Comparison of ENCODE assay signal across 8 cellular contexts in genomic region chr9:135499326-135500070, GRCh38. TPM values are rescaled to one million over a fixed set of nuclear protein-coding genes. Genes with fewer than 3 reads are reported as not detected.
DNase-seq lines count a peak whose midpoint lies in the region; ATAC-seq and TF ChIP-seq lines count a peak whose summit lies in the region.

No MANE protein-coding gene starts in this region.

- H3K18ac ChIP-seq in neuronal stem cell (ENCODE audit: low read length), result peak overlapping the region; percentile 94

- H2BK120ac ChIP-seq in neuronal stem cell (ENCODE audit: low read depth, low read length), result no peak overlapping the region

- H3K9ac ChIP-seq in BLaER1, result peak overlapping the region; percentile 97
- peak overlapping the region; percentile 79 for H3K9ac ChIP-seq in neuronal stem cell (ENCODE audit: low read depth, low read length, poor library complexity)

- no peak for TF ChIP-seq EP300 in gastroesophageal sphincter (IDR thresholded peaks at IDR 0.05)
- no peak for TF ChIP-seq EP300 in stomach (IDR thresholded peaks at IDR 0.05)

- intact Hi-C loops in stomach (cut with DNase I; ENCODE audit: low total_unique reads), result no loop called here

- H3K9me3 ChIP-seq in BLaER1 (no peaks in the 10 kb centered on the region), gastroesophageal sphincter (no peaks in the 10 kb centered on the region), neuronal stem cell (replicated peaks in 1 of 2; ENCODE audit: control insufficient read depth in 2 of 2, insufficient read depth in 1 of 2, low read depth in 1 of 2, low read length in 2 of 2) (no peaks in the 10 kb centered on the region), stomach (no peaks in the 10 kb centered on the region)

- H4K8ac ChIP-seq in neuronal stem cell (ENCODE audit: low read depth, low read length), result no peak overlapping the region

- peak overlapping the region; percentile 78 for H2BK5ac ChIP-seq in neuronal stem cell (ENCODE audit: low read length)

- peak; percentile 46 for ATAC-seq in GM21526 (IDR thresholded peaks at IDR 0.05; ENCODE audit: low FRiP score, unreplicated experiment)
- ATAC-seq in gastroesophageal sphincter, result peak; percentile 86

- H3K79me1 ChIP-seq in neuronal stem cell (ENCODE audit: low read depth, low read length), result peaks cover 12% of the 10 kb centered on the region

- no peak overlapping the region for H2BK15ac ChIP-seq in neuronal stem cell (ENCODE audit: low read length)

- TF ChIP-seq POLR2A in gastroesophageal sphincter (IDR thresholded peaks at IDR 0.05), result no peak
- TF ChIP-seq POLR2A in stomach (IDR thresholded peaks at IDR 0.05), result no peak

- 0% methylated on average over 5 to 9 of the region's 58 CpGs for WGBS in gastroesophageal sphincter (ENCODE audit: low coverage in 1 of 2), 2 donors
- no CpG with 5 or more reads among the region's 58 CpGs for WGBS in neuronal stem cell (ENCODE audit: extremely low coverage in 2 of 2, insufficient read length in 2 of 2, insufficient replicate concordance in 1 of 2), 2 donors
- 0 to 1% (median 0%) methylated on average over 26 to 58 of the region's 58 CpGs for WGBS in stomach, 5 donors

- H3K4me3 ChIP-seq in BLaER1 (peak overlapping the region; percentile 98), gastroesophageal sphincter (peak overlapping the region; percentile 71 to 98), neuronal stem cell (ENCODE audit: low read length in 2 of 2) (peak overlapping the region; percentile 81 to 84), stomach (peak overlapping the region; percentile 93 to 99 (median 98))

- H3K14ac ChIP-seq in neuronal stem cell (ENCODE audit: low read length), result no peak overlapping the region

- H3K27me3 ChIP-seq in BLaER1 (no peaks in the 10 kb centered on the region), gastroesophageal sphincter (no peaks in the 10 kb centered on the region), neuronal stem cell (ENCODE audit: control insufficient read depth in 3 of 3, insufficient read depth in 3 of 3, low read depth in 1 of 3, low read length in 3 of 3) (no peaks in the 10 kb centered on the region), stomach (no peaks in the 10 kb centered on the region)

- in situ Hi-C loops in SK-MEL-5 (cut with HindIII; ENCODE audit: low pct_unique_long_range_greater_than_20kb, low sequenced_read_pairs), result no loop called here

- peak overlapping the region; percentile 37 for H3K23ac ChIP-seq in neuronal stem cell (ENCODE audit: low read depth, low read length, poor library complexity)

- no peak overlapping the region for H2BK12ac ChIP-seq in neuronal stem cell (ENCODE audit: low read length)

- no peak overlapping the region for H2AK5ac ChIP-seq in neuronal stem cell (ENCODE audit: low read depth, low read length)

- H3K36me3 ChIP-seq in BLaER1 (peaks cover 30% of the 10 kb centered on the region), gastroesophageal sphincter (peaks cover 0 to 30% of the 10 kb centered on the region in 2 donors), neuronal stem cell (replicated peaks in 1 of 2; ENCODE audit: control insufficient read depth in 2 of 2, insufficient read depth in 2 of 2, low read length in 2 of 2) (peaks cover 29 to 40% of the 10 kb centered on the region in 2 donors), stomach (peaks cover 20 to 29% (median 26%) of the 10 kb centered on the region in 4 donors)

- H3K4ac ChIP-seq in neuronal stem cell (ENCODE audit: low read length), result no peak overlapping the region

- peak; percentile 88 for DNase-seq in M059J (ENCODE audit: low read depth)
- DNase-seq in SK-MEL-5 (ENCODE audit: low read depth, low spot score), result peak; percentile 87
- DNase-seq in activated naive CD4-positive, alpha-beta T cell treated with Interleukin-2 at 50 U/mL for 16 hours, result peak; percentile 91
- DNase-seq in neuronal stem cell (ENCODE audit: low spot score), result peak; percentile 87
- DNase-seq in stomach, result peak; percentile 96

- H4K91ac ChIP-seq in neuronal stem cell (ENCODE audit: low read depth, low read length, poor library complexity), result no peak overlapping the region

- H3K4me2 ChIP-seq in BLaER1, result peak overlapping the region; percentile 100
- H3K4me2 ChIP-seq in neuronal stem cell (ENCODE audit: insufficient read depth, low read length, poor library complexity, severe bottlenecking), result peak overlapping the region; percentile 92

- H4K20me1 ChIP-seq in BLaER1, result peaks cover 38% of the 10 kb centered on the region

- no peak for TF ChIP-seq CTCF in gastroesophageal sphincter (IDR thresholded peaks at IDR 0.05)
- no peak for TF ChIP-seq CTCF in stomach (IDR thresholded peaks at IDR 0.05)

- H3K4me1 ChIP-seq in BLaER1 (peaks cover 20% of the 10 kb centered on the region), gastroesophageal sphincter (peaks cover 2 to 35% (median 15%) of the 10 kb centered on the region in 3 donors), neuronal stem cell (ENCODE audit: control insufficient read depth in 2 of 2, insufficient read depth in 1 of 2, low read depth in 1 of 2, low read length in 2 of 2) (peaks cover 5 to 9% of the 10 kb centered on the region in 2 donors), stomach (peaks cover 19 to 42% (median 35%) of the 10 kb centered on the region in 4 donors)

- peak overlapping the region; percentile 98 for H2AFZ ChIP-seq in neuronal stem cell (ENCODE audit: low read length)

- H3K27ac ChIP-seq in BLaER1, result peak overlapping the region; percentile 95; the same call in 1 of the 2 replicates
- H3K27ac ChIP-seq in gastroesophageal sphincter, result peak overlapping the region in 3 of 4 donors; percentile 83 to 88 (median 86)
- no peak overlapping the region for H3K27ac ChIP-seq in neuronal stem cell (replicated peaks; ENCODE audit: low read length)
- H3K27ac ChIP-seq in stomach, result peak overlapping the region; percentile 83 to 91 (median 85)

RNA-seq across cellular contexts. Expression of gene MRPS2, which starts 1.0 kb away (rescaled TPM):
- total RNA-seq in M059J (2014; rRNA removed; shearing (Covaris generic)), result 34.2 and 36.9 TPM in 2 replicates
- total RNA-seq in SK-MEL-5 (2014; rRNA removed; shearing (Covaris generic)), result 64.6 and 75.3 TPM in 2 replicates
- 117 and 156 TPM in 2 replicates for polyA plus RNA-seq in SK-MEL-5 (2015; cell fraction: cytosol; rRNA removed)
- 84.8 and 87.7 TPM in 2 replicates for polyA plus RNA-seq in SK-MEL-5 (2015; cell fraction: nucleus; rRNA removed)
- total RNA-seq in gastroesophageal sphincter (10 to 100 TPM; 21.4 to 37.6 (median 25.6) TPM), stomach (10 to 100 TPM in 3 of 5 donors, 1 to 10 TPM in 2; 1.8 to 46.3 (median 36.2) TPM)
- 88.3 TPM for polyA plus RNA-seq in neuronal stem cell (2013, experiment 1 of 2)
- polyA plus RNA-seq in neuronal stem cell (2013, experiment 2 of 2), result 78.9 TPM
- polyA plus RNA-seq in stomach, result 10 to 100 TPM; 35.7 to 54.7 (median 44.0) TPM

RNA-seq across cellular contexts. Expression of gene PPP1R26, which starts 19.9 kb away (rescaled TPM):
- 9.6 and 17.1 TPM in 2 replicates for total RNA-seq in M059J (2014; rRNA removed; shearing (Covaris generic))
- 22.5 and 24.4 TPM in 2 replicates for total RNA-seq in SK-MEL-5 (2014; rRNA removed; shearing (Covaris generic))
- 18.1 and 28.3 TPM in 2 replicates for polyA plus RNA-seq in SK-MEL-5 (2015; cell fraction: cytosol; rRNA removed)
- polyA plus RNA-seq in SK-MEL-5 (2015; cell fraction: nucleus; rRNA removed), result 35.4 and 37.2 TPM in 2 replicates
- 10 to 100 TPM; 10.9 to 25.0 (median 14.4) TPM for total RNA-seq in gastroesophageal sphincter
- 20.7 TPM for polyA plus RNA-seq in neuronal stem cell (2013, experiment 1 of 2)
- polyA plus RNA-seq in neuronal stem cell (2013, experiment 2 of 2), result 20.4 TPM
- total RNA-seq in stomach, result 10 to 100 TPM; 11.6 to 22.8 (median 15.4) TPM
- polyA plus RNA-seq in stomach, result 1 to 10 TPM; 5.3 to 7.4 (median 6.8) TPM

RNA-seq across cellular contexts. Expression of gene LCN1, which starts 21.7 kb away (rescaled TPM):
- not detected in 2 replicates for total RNA-seq in M059J (2014; rRNA removed; shearing (Covaris generic))
- not detected in 2 replicates for total RNA-seq in SK-MEL-5 (2014; rRNA removed; shearing (Covaris generic))
- not detected in 2 replicates for polyA plus RNA-seq in SK-MEL-5 (2015; cell fraction: cytosol; rRNA removed)
- not detected in 2 replicates for polyA plus RNA-seq in SK-MEL-5 (2015; cell fraction: nucleus; rRNA removed)
- total RNA-seq in gastroesophageal sphincter (not detected), stomach (not detected)
- polyA plus RNA-seq in neuronal stem cell (2013, experiment 1 of 2), result not detected
- not detected for polyA plus RNA-seq in neuronal stem cell (2013, experiment 2 of 2)
- not detected for polyA plus RNA-seq in stomach

RNA-seq across cellular contexts. Expression of gene OBP2A, which starts 46.4 kb away (rescaled TPM):
- total RNA-seq in M059J (2014; rRNA removed; shearing (Covaris generic)), result not detected in 2 replicates
- not detected in 2 replicates for total RNA-seq in SK-MEL-5 (2014; rRNA removed; shearing (Covaris generic))
- not detected in 2 replicates for polyA plus RNA-seq in SK-MEL-5 (2015; cell fraction: cytosol; rRNA removed)
- not detected in 2 replicates for polyA plus RNA-seq in SK-MEL-5 (2015; cell fraction: nucleus; rRNA removed)
- total RNA-seq in gastroesophageal sphincter, result not detected
- not detected for polyA plus RNA-seq in neuronal stem cell (2013, experiment 1 of 2)
- not detected for polyA plus RNA-seq in neuronal stem cell (2013, experiment 2 of 2)
- total RNA-seq in stomach, result not detected
- polyA plus RNA-seq in stomach, result not detected
